ENCODE assay signal across 22 cellular contexts in the genomic region with DNA sequence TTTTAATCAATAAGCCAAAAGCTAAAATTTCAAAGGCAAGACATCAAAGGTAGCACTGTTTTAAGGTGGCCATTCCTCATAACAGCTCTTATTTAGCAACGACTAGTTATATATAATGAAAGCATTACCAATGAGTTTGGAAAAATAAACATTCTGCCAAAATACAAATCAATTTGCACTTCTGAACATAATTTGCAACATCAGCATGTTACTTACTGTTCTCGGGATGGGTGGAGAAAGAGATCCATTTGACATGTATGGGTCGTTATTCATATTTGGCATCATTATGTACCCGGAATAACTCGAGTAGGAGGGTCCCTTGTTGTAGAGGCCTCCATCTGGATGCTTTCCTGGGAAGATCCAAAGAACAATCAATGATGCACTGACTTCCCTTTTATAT. TPM values are rescaled to one million over a fixed set of nuclear protein-coding genes. Genes with fewer than 3 reads are reported as not detected.
DNase-seq lines count a peak whose midpoint lies in the region; ATAC-seq and TF ChIP-seq lines count a peak whose summit lies in the region.
"Had no signal": no experiment of that assay in that cellular context is flagged by ENCODE, and none has a peak within 500 bp of the region (broad histone marks: within the 10 kb centered on the region; RNA-seq: fewer than 3 reads in every experiment).

No MANE protein-coding gene starts in this region.

- peak overlapping the region; percentile 64 for H3K27ac Mint-ChIP-seq in T-helper 1 cell treated with Interleukin-12 subunit alpha and Interleukin-12 subunit beta and Interleukin-4 antibody, amounts not matched to agents 30 μg/mL and 1 μg/mL, for 36 hours
- H3K27ac Mint-ChIP-seq in T-helper 17 cell, result peak overlapping the region; percentile 97
- no peak overlapping the region for H3K27ac Mint-ChIP-seq in central memory CD8-positive, alpha-beta T cell (ENCODE audit: low read depth)
- H3K27ac Mint-ChIP-seq: B cell, immature natural killer cell had no signal

- H3K9me3 Mint-ChIP-seq in T-helper 1 cell treated with Interleukin-12 subunit alpha and Interleukin-12 subunit beta and Interleukin-4 antibody, amounts not matched to agents 30 μg/mL and 1 μg/mL, for 36 hours, result no peaks in the 10 kb centered on the region
- H3K9me3 Mint-ChIP-seq in central memory CD8-positive, alpha-beta T cell, result no peaks in the 10 kb centered on the region
- H3K9me3 Mint-ChIP-seq: immature natural killer cell had no signal

- peaks cover 55% of the 10 kb centered on the region for H3K4me1 Mint-ChIP-seq in T-helper 1 cell treated with Interleukin-12 subunit alpha and Interleukin-12 subunit beta and Interleukin-4 antibody, amounts not matched to agents 30 μg/mL and 1 μg/mL, for 36 hours (ENCODE audit: low read depth)
- H3K4me1 Mint-ChIP-seq in T-helper 17 cell, result peaks cover 28% of the 10 kb centered on the region
- H3K4me1 Mint-ChIP-seq in central memory CD8-positive, alpha-beta T cell, result peaks cover 35% of the 10 kb centered on the region

- peak overlapping the region in 9 of 10 experiments; percentile 8 to 89 (median 77); a peak in 16 of 20 replicates for H3K4me3 ChIP-seq in BLaER1 treated with 17β-estradiol and CSF1 and Interleukin-3, amounts not matched to agents 10 nM and 100 nM
- no peak overlapping the region for H3K4me3 ChIP-seq in adrenal gland
- H3K4me3 ChIP-seq: GM23248, pancreas, sigmoid colon had no signal

- no peak for ATAC-seq in T-helper 17 cell
- no peak for ATAC-seq in central memory CD8-positive, alpha-beta T cell (replicated peaks; ENCODE audit: extremely low read depth, poor library complexity, severe bottlenecking)
- ATAC-seq in SK-N-SH treated with all-trans-retinoic acid at 6 μM for 48 hours, result no peak
- ATAC-seq: pancreas had no signal

- peaks cover 0 to 70% (median 10%) of the 10 kb centered on the region in 11 experiments; a peak in 9 of 22 replicates for H3K36me3 ChIP-seq in BLaER1 treated with 17β-estradiol and CSF1 and Interleukin-3, amounts not matched to agents 10 nM and 100 nM
- H3K36me3 ChIP-seq in adrenal gland (replicated peaks in 1 of 2), result no peaks in the 10 kb centered on the region
- H3K36me3 ChIP-seq: pancreas, sigmoid colon had no signal

- 60 to 77% (median 69%) methylated on average over 5 of the region's 5 CpGs for WGBS in adrenal gland, 4 donors

- H3K27me3 Mint-ChIP-seq in T-helper 1 cell treated with Interleukin-12 subunit alpha and Interleukin-12 subunit beta and Interleukin-4 antibody, amounts not matched to agents 30 μg/mL and 1 μg/mL, for 36 hours (ENCODE audit: low read depth), result no peaks in the 10 kb centered on the region
- no peaks in the 10 kb centered on the region for H3K27me3 Mint-ChIP-seq in T-helper 17 cell
- peaks cover 63% of the 10 kb centered on the region for H3K27me3 Mint-ChIP-seq in central memory CD8-positive, alpha-beta T cell

- H4K20me1 ChIP-seq in BLaER1 treated with 17β-estradiol and CSF1 and Interleukin-3, amounts not matched to agents 10 nM and 100 nM, result peaks cover 0 to 95% (median 45%) of the 10 kb centered on the region in 11 experiments; a peak in 16 of 22 replicates

- TF ChIP-seq CTCF in adrenal gland (IDR thresholded peaks at IDR 0.05), result no peak

- intact Hi-C loops in adrenal gland (cut with DNase I), result no loop called here

- peaks cover 99 to 100% (median 100%) of the 10 kb centered on the region in 11 experiments for H3K27me3 ChIP-seq in BLaER1 treated with 17β-estradiol and CSF1 and Interleukin-3, amounts not matched to agents 10 nM and 100 nM
- H3K27me3 ChIP-seq in adrenal gland, result peaks cover 12% of the 10 kb centered on the region

- no peak for DNase-seq in T-helper 1 cell
- DNase-seq in T-helper 17 cell, result no peak
- DNase-seq in central memory CD8-positive, alpha-beta T cell (ENCODE audit: low spot score in 2 of 2), result no peak
- no peak for DNase-seq in adrenal gland
- DNase-seq in middle frontal gyrus (ENCODE audit: extremely low spot score, low spot score), result no peak
- DNase-seq: cortex of kidney; GM23248; immature natural killer cell; Kasumi-1; NCI-H1092; NCI-H2081 treated with DMSO at 0.1 percent for 48 hours; NK-92 treated with Interleukin-12 subunit alpha and Interleukin-12 subunit beta, amount 100 ng/mL, for 24 hours; pancreas; RPMI8226; sigmoid colon; stimulated activated naive CD4-positive, alpha-beta T cell; trophoblast cell had no signal

- peak overlapping the region; percentile 97 for H3K4me3 Mint-ChIP-seq in T-helper 1 cell treated with Interleukin-12 subunit alpha and Interleukin-12 subunit beta and Interleukin-4 antibody, amounts not matched to agents 30 μg/mL and 1 μg/mL, for 36 hours
- peak overlapping the region; percentile 91 for H3K4me3 Mint-ChIP-seq in T-helper 17 cell
- H3K4me3 Mint-ChIP-seq in central memory CD8-positive, alpha-beta T cell, result peak overlapping the region; percentile 64
- H3K4me3 Mint-ChIP-seq: B cell, immature natural killer cell had no signal

- H3K27ac ChIP-seq in BLaER1 treated with 17β-estradiol and CSF1 and Interleukin-3, amounts not matched to agents 10 nM and 100 nM, result peak overlapping the region in 8 of 11 experiments; percentile 24 to 91 (median 60); a peak in 14 of 22 replicates
- H3K27ac ChIP-seq in adrenal gland, result no peak overlapping the region
- H3K27ac ChIP-seq: 22Rv1, GM23248, pancreas, sigmoid colon had no signal

- H3K9me3 ChIP-seq in BLaER1 treated with 17β-estradiol and CSF1 and Interleukin-3, amounts not matched to agents 10 nM and 100 nM (replicated peaks in 1 of 11), result no peaks in the 10 kb centered on the region
- H3K9me3 ChIP-seq in T-helper 17 cell (ENCODE audit: control insufficient read depth, low read length, poor library complexity, severe bottlenecking) (no peaks in the 10 kb centered on the region), adrenal gland (replicated peaks in 1 of 3) (no peaks in the 10 kb centered on the region)
- H3K9me3 ChIP-seq: pancreas, sigmoid colon had no signal

- peak overlapping the region; percentile 27 to 98 (median 90); a peak in 21 of 22 replicates for H3K4me2 ChIP-seq in BLaER1 treated with 17β-estradiol and CSF1 and Interleukin-3, amounts not matched to agents 10 nM and 100 nM

- peaks cover 56% of the 10 kb centered on the region for H3K36me3 Mint-ChIP-seq in T-helper 1 cell treated with Interleukin-12 subunit alpha and Interleukin-12 subunit beta and Interleukin-4 antibody, amounts not matched to agents 30 μg/mL and 1 μg/mL, for 36 hours (ENCODE audit: low read depth)
- peaks cover 5% of the 10 kb centered on the region for H3K36me3 Mint-ChIP-seq in T-helper 17 cell (ENCODE audit: low read depth)
- H3K36me3 Mint-ChIP-seq in central memory CD8-positive, alpha-beta T cell (ENCODE audit: insufficient read depth), result peaks cover 25% of the 10 kb centered on the region
- H3K36me3 Mint-ChIP-seq: immature natural killer cell had no signal

- TF ChIP-seq POLR2A in adrenal gland (IDR thresholded peaks at IDR 0.05), result no peak

- peaks cover 25 to 74% (median 43%) of the 10 kb centered on the region in 10 experiments for H3K4me1 ChIP-seq in BLaER1 treated with 17β-estradiol and CSF1 and Interleukin-3, amounts not matched to agents 10 nM and 100 nM
- peaks cover 0 to 8% of the 10 kb centered on the region in 2 donors for H3K4me1 ChIP-seq in adrenal gland (replicated peaks in 1 of 2)

- peak overlapping the region in 8 of 11 experiments; percentile 39 to 91 (median 86); a peak in 15 of 22 replicates for H3K9ac ChIP-seq in BLaER1 treated with 17β-estradiol and CSF1 and Interleukin-3, amounts not matched to agents 10 nM and 100 nM
- H3K9ac ChIP-seq: GM23248 had no signal

TF ChIP-seq in SK-N-SH treated with all-trans-retinoic acid at 6 μM for 48 hours, 23 proteins besides CTCF, POLR2A, EP300 and RAD21 (continues in another document):
- TF ChIP-seq ZNF8 (CRISPR knock-in tag; IDR thresholded peaks at IDR 0.05), result no peak
- no peak for TF ChIP-seq ZFP3 (CRISPR knock-in tag; IDR thresholded peaks at IDR 0.05)
- no peak for TF ChIP-seq BACH2 (CRISPR knock-in tag; IDR thresholded peaks at IDR 0.05; ENCODE audit: borderline replicate concordance)
- TF ChIP-seq TCF4 (CRISPR knock-in tag; IDR thresholded peaks at IDR 0.05; ENCODE audit: borderline replicate concordance), result no peak
- no peak for TF ChIP-seq ZNF565 (CRISPR knock-in tag; conservative IDR thresholded peaks at IDR 0.05; ENCODE audit: low read depth)
- no peak for TF ChIP-seq TOX (CRISPR knock-in tag; IDR thresholded peaks at IDR 0.05; ENCODE audit: borderline replicate concordance)
- TF ChIP-seq ARNTL (CRISPR knock-in tag; IDR thresholded peaks at IDR 0.05; ENCODE audit: borderline replicate concordance, low read depth), result no peak
- TF ChIP-seq OSR1 (CRISPR knock-in tag; IDR thresholded peaks at IDR 0.05), result no peak
- TF ChIP-seq, protein P1, sequence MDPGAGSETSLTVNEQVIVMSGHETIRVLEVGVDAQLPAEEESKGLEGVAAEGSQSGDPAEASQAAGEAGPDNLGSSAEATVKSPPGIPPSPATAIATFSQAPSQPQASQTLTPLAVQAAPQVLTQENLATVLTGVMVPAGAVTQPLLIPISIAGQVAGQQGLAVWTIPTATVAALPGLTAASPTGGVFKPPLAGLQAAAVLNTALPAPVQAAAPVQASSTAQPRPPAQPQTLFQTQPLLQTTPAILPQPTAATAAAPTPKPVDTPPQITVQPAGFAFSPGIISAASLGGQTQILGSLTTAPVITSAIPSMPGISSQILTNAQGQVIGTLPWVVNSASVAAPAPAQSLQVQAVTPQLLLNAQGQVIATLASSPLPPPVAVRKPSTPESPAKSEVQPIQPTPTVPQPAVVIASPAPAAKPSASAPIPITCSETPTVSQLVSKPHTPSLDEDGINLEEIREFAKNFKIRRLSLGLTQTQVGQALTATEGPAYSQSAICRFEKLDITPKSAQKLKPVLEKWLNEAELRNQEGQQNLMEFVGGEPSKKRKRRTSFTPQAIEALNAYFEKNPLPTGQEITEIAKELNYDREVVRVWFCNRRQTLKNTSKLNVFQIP (CRISPR knock-in tag; IDR thresholded peaks at IDR 0.05; ENCODE audit: borderline replicate concordance, low read depth), result no peak
- no peak for TF ChIP-seq SNAI2 (CRISPR knock-in tag; IDR thresholded peaks at IDR 0.05)
- no peak for TF ChIP-seq GLIS3 (CRISPR knock-in tag; IDR thresholded peaks at IDR 0.05)

RNA-seq across cellular contexts. Expression of a gene that starts 5.4 kb away (rescaled TPM):
- total RNA-seq in T-helper 17 cell, result 100 to 1,000 TPM; 236 to 319 TPM
- total RNA-seq in adrenal gland, result 10 to 100 TPM in 7 of 8 donors, 1 to 10 TPM in 1; 6.1 to 78.2 (median 33.7) TPM
- 10 to 100 TPM; 24.9 to 70.8 (median 53.4) TPM for polyA plus RNA-seq in adrenal gland
- total RNA-seq: GM23248 had no signal

Comparison
In these comparisons a context has a peak if more than half of its experiments do, and no peak if none do; other contexts are left out.
1. H3K27ac ChIP-seq: peak in BLaER1 treated with 17β-estradiol and CSF1 and Interleukin-3, amounts not matched to agents 10 nM and 100 nM (8 of 11); none in adrenal gland (0 of 5).
2. H3K4me3 ChIP-seq: peak in BLaER1 treated with 17β-estradiol and CSF1 and Interleukin-3, amounts not matched to agents 10 nM and 100 nM (9 of 10); none in adrenal gland (0 of 4).
3. Peak in every context shown above with its lines, with median percentiles within 50 percentile points of each other: H3K4me3 Mint-ChIP-seq.